ENCODE assay signal across 18 cellular contexts in the genomic region with DNA sequence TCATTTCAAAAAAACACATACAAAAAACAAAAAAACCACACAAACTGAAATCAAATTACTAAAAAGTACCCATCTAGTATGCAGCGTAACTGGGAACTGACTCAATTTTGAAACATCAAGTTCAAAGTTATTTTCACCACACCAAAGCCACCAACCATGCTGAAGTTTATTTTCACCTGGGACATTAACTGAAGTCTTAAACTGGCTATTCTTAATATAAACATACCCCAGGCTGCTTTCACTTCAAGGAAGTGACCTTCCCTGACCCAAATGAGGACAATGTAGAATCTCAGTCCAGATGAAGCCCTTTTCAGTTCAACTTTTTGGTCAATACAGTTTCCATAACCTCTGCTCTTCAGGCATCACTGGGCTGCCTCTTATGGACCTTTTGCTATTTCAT.
DNase-seq lines count a peak whose midpoint lies in the region; ATAC-seq and TF ChIP-seq lines count a peak whose summit lies in the region.
"Had no signal": no experiment of that assay in that cellular context is flagged by ENCODE, and none has a peak within 500 bp of the region (broad histone marks: within the 10 kb centered on the region; RNA-seq: fewer than 3 reads in every experiment).

No MANE protein-coding gene starts in this region.

- H3K9me3 ChIP-seq in ascending aorta: no peaks in the 10 kb centered on the region
- H3K9me3 ChIP-seq: prostate gland had no signal

- H3K27me3 Mint-ChIP-seq in activated CD8-positive, alpha-beta T cell treated with anti-CD3 and anti-CD28 coated beads for 36 hours: no peaks in the 10 kb centered on the region
- H3K27me3 Mint-ChIP-seq in activated CD8-positive, alpha-beta T cell treated with anti-CD3 and anti-CD28 coated beads, Interleukin-2, amount 10 ng/mL, durations not matched to agents 7 days and 5 days (ENCODE audit: low read depth): no peaks in the 10 kb centered on the region
- H3K27me3 Mint-ChIP-seq in stimulated activated naive B cell treated with anti-CD40 and anti-IgM and Interleukin-4, amounts not matched to agents 10 μg/mL and 1 μg/mL and 100 μg/mL, for 72 hours: no peaks in the 10 kb centered on the region
- no peaks in the 10 kb centered on the region for H3K27me3 Mint-ChIP-seq in activated CD4-positive, alpha-beta memory T cell treated with anti-CD3 and anti-CD28 coated beads for 36 hours
- H3K27me3 Mint-ChIP-seq: activated T-cell treated with anti-CD3 and anti-CD28 coated beads, Interleukin-2, amount 50 U/mL, for 24 hours had no signal

- CTCF ChIA-PET in activated CD8-positive, alpha-beta T cell treated with anti-CD3 and anti-CD28 coated beads for 36 hours (lab: Charles Lee): interaction anchor here (1.4 kb wide), 2 partner anchors 14 to 20 kb away, joined by 3 to 4 read pairs; no protein-coding TSS in a partner anchor
- CTCF ChIA-PET in activated CD8-positive, alpha-beta T cell treated with anti-CD3 and anti-CD28 coated beads, Interleukin-2, amount 10 ng/mL, durations not matched to agents 7 days and 5 days (lab: Charles Lee): interaction anchor here (1.1 kb wide), 1 partner anchor 201 kb away, joined by 3 read pairs; no protein-coding TSS in a partner anchor
- CTCF ChIA-PET in activated CD4-positive, alpha-beta memory T cell treated with anti-CD3 and anti-CD28 coated beads for 36 hours (lab: Charles Lee): no interaction called here

- no peak overlapping the region for H3K4me3 ChIP-seq in ascending aorta
- H3K4me3 ChIP-seq: cardiac muscle cell, left ventricle myocardium inferior, prostate gland had no signal

- H3K27me3 ChIP-seq in foreskin keratinocyte (no peaks in the 10 kb centered on the region), ascending aorta (no peaks in the 10 kb centered on the region)
- H3K27me3 ChIP-seq: cardiac muscle cell had no signal

- ATAC-seq in activated CD8-positive, alpha-beta T cell treated with anti-CD3 and anti-CD28 coated beads for 36 hours: peak; percentile 17
- ATAC-seq in activated CD8-positive, alpha-beta T cell treated with anti-CD3 and anti-CD28 coated beads, Interleukin-2, amount 10 ng/mL, durations not matched to agents 7 days and 5 days: no peak
- peak; percentile 57 for ATAC-seq in GM21515 (IDR thresholded peaks at IDR 0.05; ENCODE audit: unreplicated experiment)
- ATAC-seq in HG03025 (IDR thresholded peaks at IDR 0.05; ENCODE audit: low FRiP score, unreplicated experiment): peak; percentile 73
- peak; percentile 87 to 91 for ATAC-seq in stimulated activated naive B cell treated with anti-CD40 and anti-IgM and Interleukin-4, amounts not matched to agents 10 μg/mL and 1 μg/mL and 100 μg/mL, for 72 hours (replicated peaks)
- no peak for ATAC-seq in foreskin keratinocyte

- no peak overlapping the region for H3K27ac Mint-ChIP-seq in activated CD8-positive, alpha-beta T cell treated with anti-CD3 and anti-CD28 coated beads for 36 hours
- H3K27ac Mint-ChIP-seq in activated CD8-positive, alpha-beta T cell treated with anti-CD3 and anti-CD28 coated beads, Interleukin-2, amount 10 ng/mL, durations not matched to agents 7 days and 5 days: no peak overlapping the region
- H3K27ac Mint-ChIP-seq in stimulated activated naive B cell treated with anti-CD40 and anti-IgM and Interleukin-4, amounts not matched to agents 10 μg/mL and 1 μg/mL and 100 μg/mL, for 72 hours: no peak overlapping the region
- H3K27ac Mint-ChIP-seq in activated CD4-positive, alpha-beta memory T cell treated with anti-CD3 and anti-CD28 coated beads for 36 hours: no peak overlapping the region
- H3K27ac Mint-ChIP-seq: activated T-cell treated with anti-CD3 and anti-CD28 coated beads, Interleukin-2, amount 50 U/mL, for 24 hours had no signal

- DNase-seq in activated CD8-positive, alpha-beta T cell treated with anti-CD3 and anti-CD28 coated beads for 36 hours: no peak
- no peak for DNase-seq in activated CD8-positive, alpha-beta T cell treated with anti-CD3 and anti-CD28 coated beads, Interleukin-2, amount 10 ng/mL, durations not matched to agents 7 days and 5 days
- no peak for DNase-seq in stimulated activated naive B cell treated with anti-CD40 and anti-IgM and Interleukin-4, amounts not matched to agents 10 μg/mL and 1 μg/mL and 100 μg/mL, for 72 hours
- no peak for DNase-seq in foreskin keratinocyte
- DNase-seq in activated CD4-positive, alpha-beta memory T cell treated with anti-CD3 and anti-CD28 coated beads for 36 hours: no peak
- DNase-seq in ascending aorta (ENCODE audit: low spot score in 2 of 2): no peak
- DNase-seq: activated T-cell treated with anti-CD3 and anti-CD28 coated beads, Interleukin-2, amount 50 U/mL, for 24 hours; C1 segment of cervical spinal cord; foreskin melanocyte; HCEC 1CT; left ventricle myocardium inferior; NCI-H1105 treated with DMSO at 0.1 percent for 48 hours; NCI-H345; SHP77 had no signal

- no peak overlapping the region for H3K27ac ChIP-seq in foreskin keratinocyte
- H3K27ac ChIP-seq in ascending aorta: no peak overlapping the region
- H3K27ac ChIP-seq: cardiac muscle cell, left ventricle myocardium inferior, prostate gland had no signal

- peaks cover 0 to 19% of the 10 kb centered on the region in 2 donors for H3K36me3 ChIP-seq in ascending aorta
- H3K36me3 ChIP-seq: cardiac muscle cell, prostate gland had no signal

- POLR2A ChIA-PET in activated CD8-positive, alpha-beta T cell treated with anti-CD3 and anti-CD28 coated beads for 36 hours (lab: Charles Lee): no interaction called here
- POLR2A ChIA-PET in activated CD8-positive, alpha-beta T cell treated with anti-CD3 and anti-CD28 coated beads, Interleukin-2, amount 10 ng/mL, durations not matched to agents 7 days and 5 days (lab: Charles Lee): no interaction called here
- POLR2A ChIA-PET in activated CD4-positive, alpha-beta memory T cell treated with anti-CD3 and anti-CD28 coated beads for 36 hours (lab: Charles Lee): interaction anchor here (0.6 kb wide), 1 partner anchor 461 kb away, joined by 4 read pairs; no protein-coding TSS in a partner anchor

- H3K4me3 Mint-ChIP-seq in activated CD8-positive, alpha-beta T cell treated with anti-CD3 and anti-CD28 coated beads for 36 hours: no peak overlapping the region
- no peak overlapping the region for H3K4me3 Mint-ChIP-seq in activated CD8-positive, alpha-beta T cell treated with anti-CD3 and anti-CD28 coated beads, Interleukin-2, amount 10 ng/mL, durations not matched to agents 7 days and 5 days
- no peak overlapping the region for H3K4me3 Mint-ChIP-seq in stimulated activated naive B cell treated with anti-CD40 and anti-IgM and Interleukin-4, amounts not matched to agents 10 μg/mL and 1 μg/mL and 100 μg/mL, for 72 hours
- H3K4me3 Mint-ChIP-seq in activated CD4-positive, alpha-beta memory T cell treated with anti-CD3 and anti-CD28 coated beads for 36 hours: no peak overlapping the region
- H3K4me3 Mint-ChIP-seq: activated T-cell treated with anti-CD3 and anti-CD28 coated beads, Interleukin-2, amount 50 U/mL, for 24 hours had no signal

- no peak for TF ChIP-seq CTCF in activated CD8-positive, alpha-beta T cell treated with anti-CD3 and anti-CD28 coated beads for 36 hours (IDR thresholded peaks at IDR 0.05)
- no peak for TF ChIP-seq CTCF in foreskin keratinocyte (conservative IDR thresholded peaks at IDR 0.05)
- no peak for TF ChIP-seq CTCF in ascending aorta (IDR thresholded peaks at IDR 0.05)

- intact Hi-C loops in activated CD8-positive, alpha-beta T cell treated with anti-CD3 and anti-CD28 coated beads for 36 hours (cut with micrococcal nuclease): no loop called here
- intact Hi-C loops in activated CD4-positive, alpha-beta memory T cell treated with anti-CD3 and anti-CD28 coated beads for 36 hours (cut with micrococcal nuclease): no loop called here
- intact Hi-C loops in ascending aorta (cut with DNase I): no loop called here

- H3K36me3 Mint-ChIP-seq in activated CD8-positive, alpha-beta T cell treated with anti-CD3 and anti-CD28 coated beads for 36 hours (ENCODE audit: low read depth): peaks cover 32% of the 10 kb centered on the region
- H3K36me3 Mint-ChIP-seq in activated CD8-positive, alpha-beta T cell treated with anti-CD3 and anti-CD28 coated beads, Interleukin-2, amount 10 ng/mL, durations not matched to agents 7 days and 5 days (ENCODE audit: low read depth): peaks cover 34% of the 10 kb centered on the region
- H3K36me3 Mint-ChIP-seq in stimulated activated naive B cell treated with anti-CD40 and anti-IgM and Interleukin-4, amounts not matched to agents 10 μg/mL and 1 μg/mL and 100 μg/mL, for 72 hours: peaks cover 23 to 47% of the 10 kb centered on the region in 2 donors
- peaks cover 37% of the 10 kb centered on the region for H3K36me3 Mint-ChIP-seq in activated CD4-positive, alpha-beta memory T cell treated with anti-CD3 and anti-CD28 coated beads for 36 hours

- H3K9me3 Mint-ChIP-seq in activated CD8-positive, alpha-beta T cell treated with anti-CD3 and anti-CD28 coated beads for 36 hours: peaks cover 2% of the 10 kb centered on the region
- peaks cover 10% of the 10 kb centered on the region for H3K9me3 Mint-ChIP-seq in activated CD8-positive, alpha-beta T cell treated with anti-CD3 and anti-CD28 coated beads, Interleukin-2, amount 10 ng/mL, durations not matched to agents 7 days and 5 days (ENCODE audit: insufficient read depth)
- H3K9me3 Mint-ChIP-seq in stimulated activated naive B cell treated with anti-CD40 and anti-IgM and Interleukin-4, amounts not matched to agents 10 μg/mL and 1 μg/mL and 100 μg/mL, for 72 hours: peaks cover 0 to 6% of the 10 kb centered on the region in 2 donors
- peaks cover 8% of the 10 kb centered on the region for H3K9me3 Mint-ChIP-seq in activated CD4-positive, alpha-beta memory T cell treated with anti-CD3 and anti-CD28 coated beads for 36 hours

- H3K4me1 Mint-ChIP-seq in activated CD8-positive, alpha-beta T cell treated with anti-CD3 and anti-CD28 coated beads for 36 hours (ENCODE audit: low read depth): peaks cover 7% of the 10 kb centered on the region
- H3K4me1 Mint-ChIP-seq in activated CD8-positive, alpha-beta T cell treated with anti-CD3 and anti-CD28 coated beads, Interleukin-2, amount 10 ng/mL, durations not matched to agents 7 days and 5 days (ENCODE audit: low read depth): no peaks in the 10 kb centered on the region
- peaks cover 0 to 7% of the 10 kb centered on the region in 2 donors for H3K4me1 Mint-ChIP-seq in stimulated activated naive B cell treated with anti-CD40 and anti-IgM and Interleukin-4, amounts not matched to agents 10 μg/mL and 1 μg/mL and 100 μg/mL, for 72 hours
- peaks cover 6% of the 10 kb centered on the region for H3K4me1 Mint-ChIP-seq in activated CD4-positive, alpha-beta memory T cell treated with anti-CD3 and anti-CD28 coated beads for 36 hours (ENCODE audit: low read depth)

- H3K4me1 ChIP-seq in foreskin keratinocyte (no peaks in the 10 kb centered on the region), ascending aorta (no peaks in the 10 kb centered on the region)
- H3K4me1 ChIP-seq: left ventricle myocardium inferior, prostate gland had no signal

Comparison
In these comparisons a context has a peak if more than half of its experiments do, and no peak if none do; other contexts are left out.
1. ATAC-seq: peak in activated CD8-positive, alpha-beta T cell treated with anti-CD3 and anti-CD28 coated beads for 36 hours (single experiment), GM21515 (single experiment), HG03025 (single experiment) and stimulated activated naive B cell treated with anti-CD40 and anti-IgM and Interleukin-4, amounts not matched to agents 10 μg/mL and 1 μg/mL and 100 μg/mL, for 72 hours (2 of 2); none in activated CD8-positive, alpha-beta T cell treated with anti-CD3 and anti-CD28 coated beads, Interleukin-2, amount 10 ng/mL, durations not matched to agents 7 days and 5 days (single experiment) and foreskin keratinocyte (single experiment).